ENCODE assay signal across 2 cellular contexts in the genomic region with DNA sequence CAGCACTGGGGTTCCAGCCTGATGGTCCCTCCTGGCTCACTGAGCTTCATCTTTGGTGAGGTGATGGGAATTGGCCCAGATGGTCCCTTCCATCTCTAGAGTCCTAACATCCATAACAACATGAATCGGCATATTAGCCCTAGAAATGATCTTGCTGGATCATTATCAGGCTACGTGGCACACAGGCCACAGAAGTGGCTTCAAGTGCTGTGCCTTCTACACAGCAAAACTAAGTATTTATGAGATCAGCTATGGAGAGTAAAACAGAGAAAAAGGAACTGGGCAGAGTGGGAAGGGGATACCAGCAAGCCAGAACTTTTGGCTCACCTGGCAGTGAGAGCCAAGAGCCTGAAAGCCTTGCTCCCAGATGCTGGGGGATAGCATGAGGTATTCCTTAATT.
A peak's percentile ranks its signal among the peaks of the same experiment; 100 is the strongest.
TF ChIP-seq lines count a peak whose summit lies in the region.

No MANE protein-coding gene starts in this region.

TF ChIP-seq in IMR-90, 13 proteins besides CTCF, POLR2A, EP300 and RAD21:
- TF ChIP-seq RFX5 (IDR thresholded peaks at IDR 0.05; ENCODE audit: low read depth, low read length) (no peak), CEBPB (IDR thresholded peaks at IDR 0.05; ENCODE audit: low read depth, low read length) (no peak), MAFK (IDR thresholded peaks at IDR 0.05; ENCODE audit: low read depth, low read length) (no peak), MAZ (IDR thresholded peaks at IDR 0.05; ENCODE audit: borderline replicate concordance, low read depth, low read length) (no peak), MXI1 (IDR thresholded peaks at IDR 0.05; ENCODE audit: borderline replicate concordance, low read depth, low read length) (no peak), CHD1 (IDR thresholded peaks at IDR 0.05; ENCODE audit: low read depth, low read length) (no peak), RCOR1 (IDR thresholded peaks at IDR 0.05; ENCODE audit: insufficient replicate concordance, low read length) (no peak), NFE2L2 (IDR thresholded peaks at IDR 0.05; ENCODE audit: low read depth, low read length) (no peak), BHLHE40 (IDR thresholded peaks at IDR 0.05; ENCODE audit: low read depth, low read length) (no peak), FOS (IDR thresholded peaks at IDR 0.05; ENCODE audit: low read depth, low read length) (no peak), SMC3 (IDR thresholded peaks at IDR 0.05; ENCODE audit: low read depth, low read length) (no peak)
- TF ChIP-seq, protein P1, sequence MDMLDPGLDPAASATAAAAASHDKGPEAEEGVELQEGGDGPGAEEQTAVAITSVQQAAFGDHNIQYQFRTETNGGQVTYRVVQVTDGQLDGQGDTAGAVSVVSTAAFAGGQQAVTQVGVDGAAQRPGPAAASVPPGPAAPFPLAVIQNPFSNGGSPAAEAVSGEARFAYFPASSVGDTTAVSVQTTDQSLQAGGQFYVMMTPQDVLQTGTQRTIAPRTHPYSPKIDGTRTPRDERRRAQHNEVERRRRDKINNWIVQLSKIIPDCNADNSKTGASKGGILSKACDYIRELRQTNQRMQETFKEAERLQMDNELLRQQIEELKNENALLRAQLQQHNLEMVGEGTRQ (IDR thresholded peaks at IDR 0.05; ENCODE audit: low read depth, low read length) = no peak
- TF ChIP-seq, protein P2, sequence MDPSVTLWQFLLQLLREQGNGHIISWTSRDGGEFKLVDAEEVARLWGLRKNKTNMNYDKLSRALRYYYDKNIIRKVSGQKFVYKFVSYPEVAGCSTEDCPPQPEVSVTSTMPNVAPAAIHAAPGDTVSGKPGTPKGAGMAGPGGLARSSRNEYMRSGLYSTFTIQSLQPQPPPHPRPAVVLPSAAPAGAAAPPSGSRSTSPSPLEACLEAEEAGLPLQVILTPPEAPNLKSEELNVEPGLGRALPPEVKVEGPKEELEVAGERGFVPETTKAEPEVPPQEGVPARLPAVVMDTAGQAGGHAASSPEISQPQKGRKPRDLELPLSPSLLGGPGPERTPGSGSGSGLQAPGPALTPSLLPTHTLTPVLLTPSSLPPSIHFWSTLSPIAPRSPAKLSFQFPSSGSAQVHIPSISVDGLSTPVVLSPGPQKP (IDR thresholded peaks at IDR 0.05; ENCODE audit: borderline replicate concordance, low read depth, low read length) = no peak
TF ChIP-seq in IMR-90: peak in this region for 0.

TF ChIP-seq in K562, 482 proteins besides CTCF, POLR2A, EP300 and RAD21:
- no peak for TF ChIP-seq POLR2G (IDR thresholded peaks at IDR 0.05; ENCODE audit: low read depth, low read length)
- TF ChIP-seq, protein P3, sequence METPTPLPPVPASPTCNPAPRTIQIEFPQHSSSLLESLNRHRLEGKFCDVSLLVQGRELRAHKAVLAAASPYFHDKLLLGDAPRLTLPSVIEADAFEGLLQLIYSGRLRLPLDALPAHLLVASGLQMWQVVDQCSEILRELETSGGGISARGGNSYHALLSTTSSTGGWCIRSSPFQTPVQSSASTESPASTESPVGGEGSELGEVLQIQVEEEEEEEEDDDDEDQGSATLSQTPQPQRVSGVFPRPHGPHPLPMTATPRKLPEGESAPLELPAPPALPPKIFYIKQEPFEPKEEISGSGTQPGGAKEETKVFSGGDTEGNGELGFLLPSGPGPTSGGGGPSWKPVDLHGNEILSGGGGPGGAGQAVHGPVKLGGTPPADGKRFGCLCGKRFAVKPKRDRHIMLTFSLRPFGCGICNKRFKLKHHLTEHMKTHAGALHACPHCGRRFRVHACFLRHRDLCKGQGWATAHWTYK (CRISPR knock-in tag; IDR thresholded peaks at IDR 0.05) = peak; percentile 93
